ENCODE assay signal across 1 cellular context in the genomic region with DNA sequence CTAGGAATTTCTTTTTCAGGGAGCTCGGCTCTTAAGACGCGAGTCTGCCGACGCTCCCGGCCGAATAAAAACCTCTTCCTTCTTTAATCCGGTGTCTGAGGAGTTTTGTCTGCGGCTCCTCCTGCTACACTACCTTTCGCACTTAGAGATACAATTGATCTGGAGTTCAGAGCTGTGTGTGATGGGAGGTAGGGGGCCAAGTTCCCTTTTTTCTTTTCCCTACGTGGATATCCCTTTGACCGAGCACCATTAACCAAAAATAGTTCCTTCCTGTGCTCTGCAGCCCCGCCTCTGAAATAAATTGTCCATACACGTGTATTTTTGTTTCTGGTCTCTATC.
TF ChIP-seq lines count a peak whose summit lies in the region.

No MANE protein-coding gene starts in this region.

TF ChIP-seq in GM23338, 12 proteins besides CTCF, POLR2A, EP300 and RAD21 (continued from another document):
- TF ChIP-seq, protein P1, sequence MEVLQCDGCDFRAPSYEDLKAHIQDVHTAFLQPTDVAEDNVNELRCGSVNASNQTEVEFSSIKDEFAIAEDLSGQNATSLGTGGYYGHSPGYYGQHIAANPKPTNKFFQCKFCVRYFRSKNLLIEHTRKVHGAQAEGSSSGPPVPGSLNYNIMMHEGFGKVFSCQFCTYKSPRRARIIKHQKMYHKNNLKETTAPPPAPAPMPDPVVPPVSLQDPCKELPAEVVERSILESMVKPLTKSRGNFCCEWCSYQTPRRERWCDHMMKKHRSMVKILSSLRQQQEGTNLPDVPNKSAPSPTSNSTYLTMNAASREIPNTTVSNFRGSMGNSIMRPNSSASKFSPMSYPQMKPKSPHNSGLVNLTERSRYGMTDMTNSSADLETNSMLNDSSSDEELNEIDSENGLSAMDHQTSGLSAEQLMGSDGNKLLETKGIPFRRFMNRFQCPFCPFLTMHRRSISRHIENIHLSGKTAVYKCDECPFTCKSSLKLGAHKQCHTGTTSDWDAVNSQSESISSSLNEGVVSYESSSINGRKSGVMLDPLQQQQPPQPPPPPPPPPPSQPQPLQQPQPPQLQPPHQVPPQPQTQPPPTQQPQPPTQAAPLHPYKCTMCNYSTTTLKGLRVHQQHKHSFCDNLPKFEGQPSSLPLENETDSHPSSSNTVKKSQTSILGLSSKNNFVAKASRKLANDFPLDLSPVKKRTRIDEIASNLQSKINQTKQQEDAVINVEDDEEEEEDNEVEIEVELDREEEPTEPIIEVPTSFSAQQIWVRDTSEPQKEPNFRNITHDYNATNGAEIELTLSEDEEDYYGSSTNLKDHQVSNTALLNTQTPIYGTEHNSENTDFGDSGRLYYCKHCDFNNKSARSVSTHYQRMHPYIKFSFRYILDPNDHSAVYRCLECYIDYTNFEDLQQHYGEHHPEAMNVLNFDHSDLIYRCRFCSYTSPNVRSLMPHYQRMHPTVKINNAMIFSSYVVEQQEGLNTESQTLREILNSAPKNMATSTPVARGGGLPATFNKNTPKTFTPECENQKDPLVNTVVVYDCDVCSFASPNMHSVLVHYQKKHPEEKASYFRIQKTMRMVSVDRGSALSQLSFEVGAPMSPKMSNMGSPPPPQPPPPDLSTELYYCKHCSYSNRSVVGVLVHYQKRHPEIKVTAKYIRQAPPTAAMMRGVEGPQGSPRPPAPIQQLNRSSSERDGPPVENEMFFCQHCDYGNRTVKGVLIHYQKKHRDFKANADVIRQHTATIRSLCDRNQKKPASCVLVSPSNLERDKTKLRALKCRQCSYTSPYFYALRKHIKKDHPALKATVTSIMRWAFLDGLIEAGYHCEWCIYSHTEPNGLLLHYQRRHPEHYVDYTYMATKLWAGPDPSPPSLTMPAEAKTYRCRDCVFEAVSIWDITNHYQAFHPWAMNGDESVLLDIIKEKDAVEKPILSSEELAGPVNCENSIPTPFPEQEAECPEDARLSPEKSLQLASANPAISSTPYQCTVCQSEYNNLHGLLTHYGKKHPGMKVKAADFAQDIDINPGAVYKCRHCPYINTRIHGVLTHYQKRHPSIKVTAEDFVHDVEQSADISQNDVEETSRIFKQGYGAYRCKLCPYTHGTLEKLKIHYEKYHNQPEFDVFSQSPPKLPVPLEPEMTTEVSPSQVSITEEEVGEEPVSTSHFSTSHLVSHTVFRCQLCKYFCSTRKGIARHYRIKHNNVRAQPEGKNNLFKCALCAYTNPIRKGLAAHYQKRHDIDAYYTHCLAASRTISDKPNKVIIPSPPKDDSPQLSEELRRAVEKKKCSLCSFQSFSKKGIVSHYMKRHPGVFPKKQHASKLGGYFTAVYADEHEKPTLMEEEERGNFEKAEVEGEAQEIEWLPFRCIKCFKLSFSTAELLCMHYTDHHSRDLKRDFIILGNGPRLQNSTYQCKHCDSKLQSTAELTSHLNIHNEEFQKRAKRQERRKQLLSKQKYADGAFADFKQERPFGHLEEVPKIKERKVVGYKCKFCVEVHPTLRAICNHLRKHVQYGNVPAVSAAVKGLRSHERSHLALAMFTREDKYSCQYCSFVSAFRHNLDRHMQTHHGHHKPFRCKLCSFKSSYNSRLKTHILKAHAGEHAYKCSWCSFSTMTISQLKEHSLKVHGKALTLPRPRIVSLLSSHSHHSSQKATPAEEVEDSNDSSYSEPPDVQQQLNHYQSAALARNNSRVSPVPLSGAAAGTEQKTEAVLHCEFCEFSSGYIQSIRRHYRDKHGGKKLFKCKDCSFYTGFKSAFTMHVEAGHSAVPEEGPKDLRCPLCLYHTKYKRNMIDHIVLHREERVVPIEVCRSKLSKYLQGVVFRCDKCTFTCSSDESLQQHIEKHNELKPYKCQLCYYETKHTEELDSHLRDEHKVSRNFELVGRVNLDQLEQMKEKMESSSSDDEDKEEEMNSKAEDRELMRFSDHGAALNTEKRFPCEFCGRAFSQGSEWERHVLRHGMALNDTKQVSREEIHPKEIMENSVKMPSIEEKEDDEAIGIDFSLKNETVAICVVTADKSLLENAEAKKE (CRISPR knock-in tag; IDR thresholded peaks at IDR 0.05): no peak
- no peak for TF ChIP-seq EZH2phosphoT487 (IDR thresholded peaks at IDR 0.05; ENCODE audit: unreplicated experiment)
- no peak for TF ChIP-seq STAT1 (IDR thresholded peaks at IDR 0.05; ENCODE audit: unreplicated experiment)
- TF ChIP-seq ZNF331 (CRISPR knock-in tag; IDR thresholded peaks at IDR 0.05; ENCODE audit: low read depth): no peak
- no peak for TF ChIP-seq JUNB (IDR thresholded peaks at IDR 0.05; ENCODE audit: unreplicated experiment)
